Comparison of ENCODE assay signal across 19 cellular contexts in genomic region chr10:72762042-72762441, GRCh38.
DNase-seq lines count a peak whose midpoint lies in the region; ATAC-seq and TF ChIP-seq lines count a peak whose summit lies in the region.
"Had no signal": no experiment of that assay in that cellular context is flagged by ENCODE, and none has a peak within 500 bp of the region (broad histone marks: within the 10 kb centered on the region; RNA-seq: fewer than 3 reads in every experiment).

No MANE protein-coding gene starts in this region.

- no peak for TF ChIP-seq EP300 in SK-N-SH (IDR thresholded peaks at IDR 0.05; ENCODE audit: borderline replicate concordance in 1 of 2, low read depth in 1 of 2, low read length in 1 of 2)

- no peak overlapping the region for H3K9ac ChIP-seq in SK-N-SH

- no peak overlapping the region for H2AFZ ChIP-seq in SK-N-SH (ENCODE audit: low read depth)

- peak overlapping the region; percentile 23 for H3K27ac Mint-ChIP-seq in chondrocyte (ENCODE audit: unreplicated experiment)
- peak overlapping the region; percentile 79 for H3K27ac Mint-ChIP-seq in progenitor cell of endocrine pancreas
- H3K27ac Mint-ChIP-seq: B cell had no signal

- POLR2A ChIA-PET in SK-N-SH (lab: Yijun Ruan, JAX): no interaction called here

- no peak for TF ChIP-seq RAD21 in SK-N-SH (IDR thresholded peaks at IDR 0.05; ENCODE audit: low read length)

- H3F3A ChIP-seq in SK-N-SH (replicated peaks; ENCODE audit: insufficient read depth): peaks cover 24% of the 10 kb centered on the region

- H3K4me1 Mint-ChIP-seq in chondrocyte (ENCODE audit: low read depth) (peaks cover 56% of the 10 kb centered on the region), progenitor cell of endocrine pancreas (ENCODE audit: low read depth) (peaks cover 59% of the 10 kb centered on the region)
- H3K4me1 Mint-ChIP-seq: B cell had no signal

- H3K27ac ChIP-seq in SK-N-SH (ENCODE audit: low read depth in 2 of 2, low read length in 1 of 2): peak overlapping the region; percentile 61 to 78; a peak in 2 of 4 replicates
- H3K27ac ChIP-seq: A549 had no signal

- CTCF ChIA-PET in SK-N-SH (lab: Yijun Ruan, JAX): no interaction called here

- H3K27me3 ChIP-seq in SK-N-SH (ENCODE audit: insufficient read depth): no peaks in the 10 kb centered on the region
- H3K27me3 ChIP-seq: MG63 had no signal

- peak overlapping the region; percentile 28; the same call in 1 of the 2 replicates for H3K4me2 ChIP-seq in SK-N-SH
- H3K4me2 ChIP-seq: A549 had no signal

- DNase-seq in SK-N-SH (no peak), chondrocyte (ENCODE audit: low spot score) (no peak), fibroblast of villous mesenchyme (ENCODE audit: low read depth) (peak; percentile 59), progenitor cell of endocrine pancreas (ENCODE audit: low spot score, unreplicated experiment) (no peak), MV-4-11 (lab: John Stamatoyannopoulos, UW) (no peak), NCI-H526 (lab: John Stamatoyannopoulos, UW) (no peak), UCSD-AML1 (lab: John Stamatoyannopoulos, UW; ENCODE audit: unreplicated experiment) (no peak)
- DNase-seq: GF-D8, Kasumi-1, MG63, NCI-H1092, NCI-H1436, NCI-H1930, NCI-H748 treated with DMSO at 0.1 percent for 48 hours, SIG-M5 had no signal

- H3K36me3 Mint-ChIP-seq in chondrocyte (ENCODE audit: low read depth) (no peaks in the 10 kb centered on the region), progenitor cell of endocrine pancreas (ENCODE audit: insufficient read depth) (peaks cover 4% of the 10 kb centered on the region)

- H3K4me1 ChIP-seq in SK-N-SH (ENCODE audit: control insufficient read depth in 1 of 2, insufficient read depth in 2 of 2, low read depth in 1 of 2, low read length in 1 of 2): peaks cover 11 to 12% of the 10 kb centered on the region in 2 experiments; a peak in 3 of 4 replicates
- H3K4me1 ChIP-seq: A549 had no signal

- TF ChIP-seq CTCF in SK-N-SH (IDR thresholded peaks at IDR 0.05) (no peak), chondrocyte (IDR thresholded peaks at IDR 0.05) (no peak), fibroblast of villous mesenchyme (IDR thresholded peaks at IDR 0.05; ENCODE audit: insufficient read depth, low read depth, low read length) (no peak), progenitor cell of endocrine pancreas (IDR thresholded peaks at IDR 0.05; ENCODE audit: unreplicated experiment) (no peak)

- no peaks in the 10 kb centered on the region for H3K36me3 ChIP-seq in SK-N-SH (replicated peaks in 1 of 2; ENCODE audit: control insufficient read depth in 1 of 2, insufficient read depth in 2 of 2, low read length in 1 of 2)
- H3K36me3 ChIP-seq: MG63 had no signal

- H3K79me2 ChIP-seq in SK-N-SH (ENCODE audit: insufficient read depth): peaks cover 31% of the 10 kb centered on the region

- H3K9me3 ChIP-seq in SK-N-SH: no peaks in the 10 kb centered on the region
- H3K9me3 ChIP-seq: MG63 had no signal

- peak overlapping the region; percentile 20 for H3K4me3 Mint-ChIP-seq in chondrocyte (ENCODE audit: unreplicated experiment)
- no peak overlapping the region for H3K4me3 Mint-ChIP-seq in progenitor cell of endocrine pancreas (ENCODE audit: low read depth)
- H3K4me3 Mint-ChIP-seq: B cell, CD14-positive monocyte had no signal

- no peaks in the 10 kb centered on the region for H3K9me2 ChIP-seq in SK-N-SH

- H4K20me1 ChIP-seq in SK-N-SH (ENCODE audit: insufficient read depth): no peaks in the 10 kb centered on the region

- no peaks in the 10 kb centered on the region for H3K27me3 Mint-ChIP-seq in chondrocyte (ENCODE audit: low read depth)
- H3K27me3 Mint-ChIP-seq in progenitor cell of endocrine pancreas: no peaks in the 10 kb centered on the region
- H3K27me3 Mint-ChIP-seq: B cell had no signal

- no peak for ATAC-seq in esophagus mucosa
- ATAC-seq: A549 had no signal

- H3K9me3 Mint-ChIP-seq in chondrocyte (ENCODE audit: low read depth) (no peaks in the 10 kb centered on the region), progenitor cell of endocrine pancreas (ENCODE audit: low read depth) (no peaks in the 10 kb centered on the region)

- H3K4me3 ChIP-seq in SK-N-SH (ENCODE audit: low read depth in 2 of 2, low read length in 1 of 2): no peak overlapping the region
- no peak overlapping the region for H3K4me3 ChIP-seq in fibroblast of villous mesenchyme (ENCODE audit: low read depth, low read length)
- H3K4me3 ChIP-seq: A549, MG63 had no signal

TF ChIP-seq in SK-N-SH, 30 proteins besides CTCF, POLR2A, EP300 and RAD21:
- TF ChIP-seq FOXJ3 (CRISPR knock-in tag; IDR thresholded peaks at IDR 0.05) (no peak), POLR2AphosphoS5 (IDR thresholded peaks at IDR 0.05; ENCODE audit: low read depth, low read length) (no peak), GATA2 (CRISPR knock-in tag; IDR thresholded peaks at IDR 0.05) (no peak), RXRA (IDR thresholded peaks at IDR 0.05; ENCODE audit: borderline replicate concordance, low read depth) (no peak), GABPA (IDR thresholded peaks at IDR 0.05; ENCODE audit: low read depth) (no peak), PBX3 (IDR thresholded peaks at IDR 0.05) (0 out of 2 replicates have a peak, but pooled peaks have one; percentile 25), IRF3 (IDR thresholded peaks at IDR 0.05; ENCODE audit: low read depth, low read length) (no peak), FOSL2 (IDR thresholded peaks at IDR 0.05; ENCODE audit: borderline replicate concordance, low read depth) (no peak), TCF12 (IDR thresholded peaks at IDR 0.05) (peak; percentile 54), RFX5 (IDR thresholded peaks at IDR 0.05; ENCODE audit: low read length) (no peak), MXI1 (IDR thresholded peaks at IDR 0.05; ENCODE audit: low read depth, low read length) (no peak), FOXM1 (IDR thresholded peaks at IDR 0.05; ENCODE audit: low read depth) (no peak)
